ENCODE assay signal across 8 cellular contexts in the genomic region with DNA sequence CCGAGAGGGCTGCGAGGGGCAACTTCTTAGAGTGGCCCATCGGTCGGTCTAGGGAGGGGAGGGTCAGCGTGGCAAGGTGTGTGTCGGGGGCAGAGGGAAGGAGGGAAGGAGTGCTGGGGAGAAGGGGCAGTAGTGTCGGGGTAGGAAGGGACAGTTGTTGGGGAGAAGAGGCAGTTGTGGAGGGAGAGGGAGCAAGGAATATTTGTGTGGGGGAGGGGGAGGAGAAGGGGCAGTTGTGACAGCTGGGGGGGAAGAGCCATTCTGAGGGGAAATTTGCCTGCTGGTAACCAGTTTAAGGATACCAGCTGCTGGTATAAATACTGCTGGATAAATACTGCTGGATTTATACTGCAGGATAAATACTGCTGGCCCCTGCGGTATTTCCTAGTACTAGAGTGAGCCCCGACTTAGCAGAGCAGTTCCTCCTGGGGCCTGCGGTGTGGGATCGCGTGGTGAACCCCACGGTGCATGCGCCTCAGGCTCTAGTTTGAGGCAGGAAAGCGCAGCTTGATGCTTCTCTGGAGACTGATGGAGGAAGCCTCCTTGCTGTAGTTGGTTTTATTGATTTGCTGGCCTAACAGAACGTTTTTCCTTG. TPM values are rescaled to one million over a fixed set of nuclear protein-coding genes. Genes with fewer than 3 reads are reported as not detected.
A peak's percentile ranks its signal among the peaks of the same experiment; 100 is the strongest.
DNase-seq lines count a peak whose midpoint lies in the region; ATAC-seq, FAIRE-seq and TF ChIP-seq lines count a peak whose summit lies in the region.

No MANE protein-coding gene starts in this region.

- FAIRE-seq in frontal cortex (lab: Jason Lieb, UNC), result no peak

- H3K4me3 ChIP-seq in WI38 (ENCODE audit: low read depth, low read length), result peak overlapping the region; percentile 66
- peak overlapping the region; percentile 49 to 79 (median 61) for H3K4me3 ChIP-seq in gastrocnemius medialis

- H3K9me3 ChIP-seq in gastrocnemius medialis, result no peaks in the 10 kb centered on the region

- H3K27ac Mint-ChIP-seq in activated CD4-positive, alpha-beta T cell treated with anti-CD3 and anti-CD28 coated beads, Interleukin-2, amount 10 ng/mL, durations not matched to agents 24 days and 14 days, result no peak overlapping the region

- TF ChIP-seq CTCF in WI38 (IDR thresholded peaks at IDR 0.05; ENCODE audit: low read depth, low read length) (no peak), gastrocnemius medialis (IDR thresholded peaks at IDR 0.05 in 4 of 5, conservative IDR thresholded peaks at IDR 0.05 in 1 of 5) (no peak)

- H3K27me3 Mint-ChIP-seq in activated CD4-positive, alpha-beta T cell treated with anti-CD3 and anti-CD28 coated beads, Interleukin-2, amount 10 ng/mL, durations not matched to agents 24 days and 14 days, result peaks cover 74% of the 10 kb centered on the region

- peaks cover 45 to 69% (median 61%) of the 10 kb centered on the region in 3 donors for H3K27me3 ChIP-seq in gastrocnemius medialis

- in situ Hi-C loops in gastrocnemius medialis (cut with MboI; ENCODE audit: low sequenced_read_pairs in 4 of 4), result no loop called here

- H3K9me3 Mint-ChIP-seq in activated CD4-positive, alpha-beta T cell treated with anti-CD3 and anti-CD28 coated beads, Interleukin-2, amount 10 ng/mL, durations not matched to agents 24 days and 14 days, result no peaks in the 10 kb centered on the region

- peaks cover 3 to 16% of the 10 kb centered on the region in 2 donors for H3K4me1 ChIP-seq in gastrocnemius medialis

- H3K4me3 Mint-ChIP-seq in activated CD4-positive, alpha-beta T cell treated with anti-CD3 and anti-CD28 coated beads, Interleukin-2, amount 10 ng/mL, durations not matched to agents 24 days and 14 days, result peak overlapping the region; percentile 83

- ATAC-seq in gastrocnemius medialis, result no peak
- no peak for ATAC-seq in GM18502 (IDR thresholded peaks at IDR 0.05; ENCODE audit: poor library complexity, unreplicated experiment)

- DNase-seq in activated CD4-positive, alpha-beta T cell treated with anti-CD3 and anti-CD28 coated beads, Interleukin-2, amount 10 ng/mL, durations not matched to agents 24 days and 14 days, result peak; percentile 87
- no peak for DNase-seq in activated CD4-positive, alpha-beta T cell treated with anti-CD3 and anti-CD28 coated beads for 1 hour
- DNase-seq in head of caudate nucleus (peak; percentile 43 to 88 (median 67)), gastrocnemius medialis (no peak), frontal cortex (ENCODE audit: low spot score in 2 of 2) (no peak)
- DNase-seq in stimulated activated CD4-positive, alpha-beta T cell treated with anti-CD3 and anti-CD28 coated beads, Interleukin-12 subunit alpha, Interleukin-12 subunit beta, amount 100 ng/mL, for 4 hours, result no peak

- no peaks in the 10 kb centered on the region for H3K36me3 ChIP-seq in gastrocnemius medialis

- TF ChIP-seq POLR2A in gastrocnemius medialis (IDR thresholded peaks at IDR 0.05), result no peak

- H3K4me1 Mint-ChIP-seq in activated CD4-positive, alpha-beta T cell treated with anti-CD3 and anti-CD28 coated beads, Interleukin-2, amount 10 ng/mL, durations not matched to agents 24 days and 14 days, result peaks cover 26% of the 10 kb centered on the region

- H3K36me3 Mint-ChIP-seq in activated CD4-positive, alpha-beta T cell treated with anti-CD3 and anti-CD28 coated beads, Interleukin-2, amount 10 ng/mL, durations not matched to agents 24 days and 14 days (ENCODE audit: low read depth), result no peaks in the 10 kb centered on the region

- intact Hi-C loops in activated CD4-positive, alpha-beta T cell treated with anti-CD3 and anti-CD28 coated beads, Interleukin-2, amount 10 ng/mL, durations not matched to agents 24 days and 14 days (cut with micrococcal nuclease), result loop anchor here (1.0 kb wide), 1 partner anchor 30 kb away; a partner anchor contains a TSS
- intact Hi-C loops in head of caudate nucleus (cut with DNase I), result no loop called here
- intact Hi-C loops in gastrocnemius medialis (cut with DNase I; ENCODE audit: low total_unique reads), result no loop called here

- no peak overlapping the region for H3K27ac ChIP-seq in gastrocnemius medialis

RNA-seq across cellular contexts. Expression of a gene that starts 0.3 kb away (rescaled TPM):
- not detected in 2 replicates for total RNA-seq in activated CD4-positive, alpha-beta T cell treated with anti-CD3 and anti-CD28 coated beads, Interleukin-2, amount 10 ng/mL, durations not matched to agents 24 days and 14 days
- total RNA-seq in gastrocnemius medialis (not detected), frontal cortex (1.2 TPM)

RNA-seq across cellular contexts. Expression of a gene that starts 12.9 kb away (rescaled TPM):
- 0.05 TPM in 1 of 2 replicates, not detected in the other for total RNA-seq in activated CD4-positive, alpha-beta T cell treated with anti-CD3 and anti-CD28 coated beads, Interleukin-2, amount 10 ng/mL, durations not matched to agents 24 days and 14 days
- under 1 TPM in 3 of 4 donors, not detected in 1; 0.13 to 0.46 (median 0.31) TPM for total RNA-seq in gastrocnemius medialis
- total RNA-seq in frontal cortex, result 17.5 TPM

RNA-seq across cellular contexts. Expression of a gene that starts 29.6 kb away (rescaled TPM):
- total RNA-seq in activated CD4-positive, alpha-beta T cell treated with anti-CD3 and anti-CD28 coated beads, Interleukin-2, amount 10 ng/mL, durations not matched to agents 24 days and 14 days, result 33.8 and 35.0 TPM in 2 replicates
- 1 to 10 TPM; 2.6 to 5.8 (median 3.7) TPM for total RNA-seq in gastrocnemius medialis
- total RNA-seq in frontal cortex, result 11.8 TPM

RNA-seq across cellular contexts. Expression of a gene that starts 30.6 kb away (rescaled TPM):
- total RNA-seq in activated CD4-positive, alpha-beta T cell treated with anti-CD3 and anti-CD28 coated beads, Interleukin-2, amount 10 ng/mL, durations not matched to agents 24 days and 14 days, result 177 and 178 TPM in 2 replicates
- total RNA-seq in gastrocnemius medialis (10 to 100 TPM; 14.1 to 17.0 (median 15.4) TPM), frontal cortex (6.9 TPM)

Comparison
In these comparisons a context has a peak if more than half of its experiments do, and no peak if none do; other contexts are left out.
1. DNase-seq: peak in activated CD4-positive, alpha-beta T cell treated with anti-CD3 and anti-CD28 coated beads, Interleukin-2, amount 10 ng/mL, durations not matched to agents 24 days and 14 days (single experiment) and head of caudate nucleus (42 of 42); none in activated CD4-positive, alpha-beta T cell treated with anti-CD3 and anti-CD28 coated beads for 1 hour (single experiment), gastrocnemius medialis (0 of 2), frontal cortex (0 of 2) and stimulated activated CD4-positive, alpha-beta T cell treated with anti-CD3 and anti-CD28 coated beads, Interleukin-12 subunit alpha, Interleukin-12 subunit beta, amount 100 ng/mL, for 4 hours (single experiment).
2. RNA of a gene that starts 12.9 kb away (total RNA-seq): 17.5 TPM in frontal cortex (single experiment); 0.13 to 0.46 TPM in gastrocnemius medialis and 0.05 TPM in activated CD4-positive, alpha-beta T cell treated with anti-CD3 and anti-CD28 coated beads, Interleukin-2, amount 10 ng/mL, durations not matched to agents 24 days and 14 days; every median in the first group is over 10 times any median in the second.